Comparison of ENCODE assay signal across 13 cellular contexts in the genomic region with DNA sequence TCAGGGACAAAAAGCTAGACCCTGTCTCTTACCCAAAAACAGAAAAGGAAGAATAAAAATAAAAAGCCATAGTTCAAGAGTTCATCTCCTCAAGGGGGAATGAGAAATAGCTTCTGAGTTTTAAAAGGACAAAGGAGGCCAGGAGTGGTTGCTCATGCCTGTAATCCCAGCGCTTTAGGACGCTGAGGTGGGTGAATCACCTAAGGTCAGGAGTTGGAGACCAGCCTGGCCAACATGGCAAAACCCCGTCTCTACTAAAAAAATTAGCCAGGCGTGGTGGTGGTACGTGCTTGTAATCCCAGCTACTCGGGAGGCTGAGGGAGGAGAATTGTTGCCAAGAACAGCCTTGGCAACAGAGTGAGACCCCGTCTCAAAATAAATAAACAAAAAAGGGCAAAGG. TPM values are rescaled to one million over a fixed set of nuclear protein-coding genes. Genes with fewer than 3 reads are reported as not detected.
DNase-seq lines count a peak whose midpoint lies in the region; ATAC-seq and TF ChIP-seq lines count a peak whose summit lies in the region.
"Had no signal": no experiment of that assay in that cellular context is flagged by ENCODE, and none has a peak within 500 bp of the region (broad histone marks: within the 10 kb centered on the region; RNA-seq: fewer than 3 reads in every experiment).

No MANE protein-coding gene starts in this region.

- H3K36me3 Mint-ChIP-seq in nephron progenitor cell (ENCODE audit: low read depth) = peaks cover 60% of the 10 kb centered on the region

- no peak overlapping the region for H3K4me3 Mint-ChIP-seq in nephron progenitor cell
- H3K4me3 Mint-ChIP-seq: CD8-positive, alpha-beta memory T cell; HFFc6 had no signal

- no peaks in the 10 kb centered on the region for H3K9me3 Mint-ChIP-seq in nephron progenitor cell
- H3K9me3 Mint-ChIP-seq: CD8-positive, alpha-beta memory T cell; HFFc6 had no signal

- peak; percentile 79 for DNase-seq in M059J (ENCODE audit: low read depth)
- peak; percentile 23 for DNase-seq in astrocyte of the hippocampus (ENCODE audit: low read depth, low spot score)
- DNase-seq in nephron progenitor cell = no peak
- no peak for DNase-seq in NK-92 (lab: John Stamatoyannopoulos, UW; ENCODE audit: unreplicated experiment)
- DNase-seq in stimulated activated CD4-positive, alpha-beta T cell treated with anti-CD3 and anti-CD28 coated beads, Interleukin-15, amount 100 ng/mL, for 24 hours = no peak
- no peak for DNase-seq in NCI-H1694 (lab: John Stamatoyannopoulos, UW)
- DNase-seq: Caco-2; CD8-positive, alpha-beta memory T cell; GF-D8; HFFc6; IMR-90 had no signal

- no peak for ATAC-seq in GM18870 (IDR thresholded peaks at IDR 0.05; ENCODE audit: unreplicated experiment)
- ATAC-seq: A549 had no signal

- H3K27ac Mint-ChIP-seq in nephron progenitor cell = peak overlapping the region; percentile 57
- H3K27ac Mint-ChIP-seq: HFFc6 had no signal

- H3K4me1 Mint-ChIP-seq in nephron progenitor cell = peaks cover 10% of the 10 kb centered on the region

- H3K27me3 Mint-ChIP-seq in nephron progenitor cell (ENCODE audit: low read depth, poor library complexity) = peaks cover 5% of the 10 kb centered on the region
- H3K27me3 Mint-ChIP-seq: CD8-positive, alpha-beta memory T cell had no signal

- TF ChIP-seq CTCF in nephron progenitor cell (IDR thresholded peaks at IDR 0.05) = no peak

RNA-seq across cellular contexts. Expression of a gene that starts 38.6 kb away (rescaled TPM):
- total RNA-seq in M059J (2014; rRNA removed; shearing (Covaris generic)) = 1.6 and 6.5 TPM in 2 replicates

Comparison
In these comparisons a context has a peak if more than half of its experiments do, and no peak if none do; other contexts are left out.
1. DNase-seq: peak in M059J (single experiment) and astrocyte of the hippocampus (single experiment); none in nephron progenitor cell (single experiment), NK-92 (single experiment), stimulated activated CD4-positive, alpha-beta T cell treated with anti-CD3 and anti-CD28 coated beads, Interleukin-15, amount 100 ng/mL, for 24 hours (single experiment) and NCI-H1694 (single experiment).